Comparison of ENCODE assay signal across 26 cellular contexts in the genomic region with DNA sequence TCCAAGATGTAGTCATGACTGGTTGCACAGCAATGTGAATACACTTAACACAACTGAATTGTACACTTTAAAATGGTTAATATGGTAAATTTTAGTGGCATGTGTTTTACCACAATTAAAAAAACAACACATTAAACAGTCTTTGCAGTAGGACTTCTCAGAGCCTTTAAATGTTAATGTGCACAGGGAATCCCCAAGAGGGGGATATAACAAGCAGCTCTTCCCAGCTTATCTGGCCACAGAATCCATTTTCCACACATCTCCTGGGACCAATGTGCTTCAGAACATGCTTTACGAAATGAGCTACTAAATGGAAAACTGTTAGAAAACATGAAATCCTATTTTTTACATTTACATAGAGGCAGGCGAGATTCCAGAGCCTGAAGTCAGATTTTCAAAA. TPM values are rescaled to one million over a fixed set of nuclear protein-coding genes. Genes with fewer than 3 reads are reported as not detected.
A peak's percentile ranks its signal among the peaks of the same experiment; 100 is the strongest.
DNase-seq lines count a peak whose midpoint lies in the region; ATAC-seq, FAIRE-seq and TF ChIP-seq lines count a peak whose summit lies in the region.
"Had no signal": no experiment of that assay in that cellular context is flagged by ENCODE, and none has a peak within 500 bp of the region (broad histone marks: within the 10 kb centered on the region; RNA-seq: fewer than 3 reads in every experiment).

No MANE protein-coding gene starts in this region.

- no peak for TF ChIP-seq RAD21 in K562 (CRISPR knock-in tag; conservative IDR thresholded peaks at IDR 0.05 in 1 of 2, IDR thresholded peaks at IDR 0.05 in 1 of 2)

- H3K4me1 ChIP-seq in left ventricle myocardium inferior (peaks cover 86% of the 10 kb centered on the region), right atrium auricular region (peaks cover 0 to 62% of the 10 kb centered on the region in 2 donors), K562 (replicated peaks in 1 of 2; ENCODE audit: control insufficient read depth in 2 of 2, insufficient read depth in 2 of 2, low read length in 2 of 2) (peaks cover 0 to 3% of the 10 kb centered on the region in 2 experiments; a peak in 1 of 5 replicates), gastrocnemius medialis (no peaks in the 10 kb centered on the region)

- H3K4me3 ChIP-seq in left ventricle myocardium inferior, result no peak overlapping the region
- no peak overlapping the region for H3K4me3 ChIP-seq in right atrium auricular region
- no peak overlapping the region for H3K4me3 ChIP-seq in K562
- no peak overlapping the region for H3K4me3 ChIP-seq in gastrocnemius medialis
- H3K4me3 ChIP-seq: BLaER1, MG63, Peyer's patch, SJSA1 had no signal

- no peaks in the 10 kb centered on the region for H3K79me2 ChIP-seq in K562 (ENCODE audit: control insufficient read depth, insufficient read depth, low read length)

- no peaks in the 10 kb centered on the region for H3K27me3 Mint-ChIP-seq in activated CD4-positive, alpha-beta T cell treated with anti-CD3 and anti-CD28 coated beads for 36 hours

- POLR2A ChIA-PET in activated CD4-positive, alpha-beta T cell treated with anti-CD3 and anti-CD28 coated beads for 36 hours (lab: Charles Lee), result interaction anchor here (1.0 kb wide), 1 partner anchor 187 kb away, joined by 3 read pairs; no protein-coding TSS in a partner anchor
- POLR2A ChIA-PET in K562 (lab: Yijun Ruan, JAX) (no interaction called here), GM10248 (lab: Yijun Ruan, JAX) (no interaction called here)

- H3K36me3 ChIP-seq in left ventricle myocardium inferior, result no peaks in the 10 kb centered on the region
- H3K36me3 ChIP-seq in right atrium auricular region, result no peaks in the 10 kb centered on the region
- no peaks in the 10 kb centered on the region for H3K36me3 ChIP-seq in K562 (ENCODE audit: control insufficient read depth, insufficient read depth, low read length)
- H3K36me3 ChIP-seq in gastrocnemius medialis, result no peaks in the 10 kb centered on the region
- H3K36me3 ChIP-seq: Peyer's patch, SJSA1 had no signal

- H3K4me1 Mint-ChIP-seq in activated CD4-positive, alpha-beta T cell treated with anti-CD3 and anti-CD28 coated beads for 36 hours, result peaks cover 97% of the 10 kb centered on the region

- TF ChIP-seq CTCF in left ventricle myocardium inferior (IDR thresholded peaks at IDR 0.05; ENCODE audit: borderline replicate concordance), result no peak
- no peak for TF ChIP-seq CTCF in right atrium auricular region (IDR thresholded peaks at IDR 0.05)
- no peak for TF ChIP-seq CTCF in K562 (IDR thresholded peaks at IDR 0.05 in 2 of 3, conservative IDR thresholded peaks at IDR 0.05 in 1 of 3; ENCODE audit: insufficient read depth in 2 of 3, low read depth in 1 of 3, low read length in 3 of 3)
- TF ChIP-seq CTCF in gastrocnemius medialis (IDR thresholded peaks at IDR 0.05 in 4 of 5, conservative IDR thresholded peaks at IDR 0.05 in 1 of 5), result no peak
- no peak for TF ChIP-seq CTCF in GM10248 (IDR thresholded peaks at IDR 0.05; ENCODE audit: control extremely low read depth, extremely low read depth, low read depth, missing control alignments)

- in situ Hi-C loops in K562 (cut with MboI), result no loop called here
- in situ Hi-C loops in gastrocnemius medialis (cut with MboI; ENCODE audit: low sequenced_read_pairs in 4 of 4), result no loop called here

- H3K9ac ChIP-seq in K562 (ENCODE audit: insufficient read depth in 1 of 2, low read depth in 2 of 2, low read length in 2 of 2), result no peak overlapping the region
- H3K9ac ChIP-seq: BLaER1 had no signal

- intact Hi-C loops in activated CD4-positive, alpha-beta T cell treated with anti-CD3 and anti-CD28 coated beads for 36 hours (cut with DNase I, micrococcal nuclease), result no loop called here
- intact Hi-C loops in left ventricle myocardium inferior (cut with micrococcal nuclease), result no loop called here
- intact Hi-C loops in K562 (cut with micrococcal nuclease), result no loop called here
- intact Hi-C loops in gastrocnemius medialis (cut with DNase I; ENCODE audit: low total_unique reads), result no loop called here

- TF ChIP-seq POLR2A in K562 (conservative IDR thresholded peaks at IDR 0.05), result no peak
- no peak for TF ChIP-seq POLR2A in gastrocnemius medialis (IDR thresholded peaks at IDR 0.05)

- H3K36me3 Mint-ChIP-seq in activated CD4-positive, alpha-beta T cell treated with anti-CD3 and anti-CD28 coated beads for 36 hours (ENCODE audit: low read depth), result peaks cover 57% of the 10 kb centered on the region

- no peak overlapping the region for H2AFZ ChIP-seq in K562 (ENCODE audit: low read depth, low read length)

- TF ChIP-seq EP300 in K562 (IDR thresholded peaks at IDR 0.05; ENCODE audit: low read length), result no peak

- no peak for FAIRE-seq in K562 (lab: Jason Lieb, UNC)
- FAIRE-seq: G401.6, GM18507, GM19239 had no signal

- peak overlapping the region; percentile 1 for H3K27ac Mint-ChIP-seq in activated CD4-positive, alpha-beta T cell treated with anti-CD3 and anti-CD28 coated beads for 36 hours
- H3K27ac Mint-ChIP-seq: CD8-positive, alpha-beta T cell had no signal

- no peaks in the 10 kb centered on the region for H3K9me1 ChIP-seq in K562 (ENCODE audit: control insufficient read depth, insufficient read depth, low read length)

- H4K20me1 ChIP-seq in K562 (replicated peaks; ENCODE audit: control insufficient read depth, insufficient read depth, low read length), result no peaks in the 10 kb centered on the region

- no peak for DNase-seq in activated CD4-positive, alpha-beta T cell treated with anti-CD3 and anti-CD28 coated beads for 36 hours
- no peak for DNase-seq in activated CD4-positive, alpha-beta T cell treated with anti-CD3 and anti-CD28 coated beads for 48 hours
- no peak for DNase-seq in left ventricle myocardium inferior
- DNase-seq in right atrium auricular region (ENCODE audit: low spot score), result no peak
- DNase-seq in K562 (ENCODE audit: extremely low read depth in 1 of 4, low spot score in 3 of 4), result no peak
- DNase-seq in gastrocnemius medialis, result no peak
- no peak for DNase-seq in islet precursor cell
- DNase-seq in GM10248 (ENCODE audit: extremely low spot score), result no peak
- DNase-seq: ACHN; Calu3; CD8-positive, alpha-beta T cell; DMS153; GOT3; Kasumi-1; MG63; NCI-H1417 treated with DMSO at 0.1 percent for 48 hours; NCI-H187; NCI-H446; NCI-H526; Peyer's patch had no signal

- H3K9me3 ChIP-seq in left ventricle myocardium inferior (replicated peaks) (no peaks in the 10 kb centered on the region), right atrium auricular region (no peaks in the 10 kb centered on the region), K562 (replicated peaks; ENCODE audit: control insufficient read depth, insufficient read depth, low read depth, low read length) (no peaks in the 10 kb centered on the region), gastrocnemius medialis (no peaks in the 10 kb centered on the region)
- H3K9me3 ChIP-seq: BLaER1, MG63, Peyer's patch, SJSA1 had no signal

- H3K27me3 ChIP-seq in left ventricle myocardium inferior (ENCODE audit: low read depth) (no peaks in the 10 kb centered on the region), right atrium auricular region (no peaks in the 10 kb centered on the region), K562 (ENCODE audit: control insufficient read depth in 2 of 2, insufficient read depth in 2 of 2, low read length in 2 of 2) (peaks cover 0 to 19% of the 10 kb centered on the region in 2 experiments; a peak in 2 of 5 replicates), gastrocnemius medialis (no peaks in the 10 kb centered on the region)
- H3K27me3 ChIP-seq: BLaER1, MG63, Peyer's patch, SJSA1 had no signal

- no peak overlapping the region for H3K4me3 Mint-ChIP-seq in activated CD4-positive, alpha-beta T cell treated with anti-CD3 and anti-CD28 coated beads for 36 hours
- H3K4me3 Mint-ChIP-seq: CD8-positive, alpha-beta T cell had no signal

- no peak overlapping the region for H3K4me2 ChIP-seq in K562 (ENCODE audit: insufficient read depth, low read length)
- H3K4me2 ChIP-seq: BLaER1 had no signal

- no TSS peak for BruUV-seq in K562 (replicated peaks; lab: Mats Ljungman, UMichigan)

- H3K27ac ChIP-seq in left ventricle myocardium inferior (replicated peaks) (peak overlapping the region; percentile 31), right atrium auricular region (no peak overlapping the region), K562 (ENCODE audit: extremely low read depth, low read depth, low read length) (no peak overlapping the region), gastrocnemius medialis (peak overlapping the region in 3 of 4 donors; percentile 16 to 26 (median 20))
- H3K27ac ChIP-seq: 22Rv1, BLaER1, Peyer's patch, SJSA1 had no signal

- WGBS in K562 (ENCODE audit: insufficient coverage, low coverage, missing lambda C conversion rate), result 21% methylated on average over 2 of the region's 2 CpGs

- H3K9me3 Mint-ChIP-seq in activated CD4-positive, alpha-beta T cell treated with anti-CD3 and anti-CD28 coated beads for 36 hours (ENCODE audit: low read depth), result no peaks in the 10 kb centered on the region
- H3K9me3 Mint-ChIP-seq: CD8-positive, alpha-beta T cell had no signal

- ATAC-seq in activated CD4-positive, alpha-beta T cell treated with anti-CD3 and anti-CD28 coated beads for 36 hours, result no peak
- ATAC-seq in K562 (no peak), gastrocnemius medialis (peak in 1 of 2 donors; percentile 30)
- ATAC-seq: CD8-positive, alpha-beta T cell had no signal

- CTCF ChIA-PET in activated CD4-positive, alpha-beta T cell treated with anti-CD3 and anti-CD28 coated beads for 36 hours (lab: Charles Lee), result interaction anchor here (1.0 to 1.6 kb wide), 3 partner anchors 9 to 120 kb away, joined by 3 to 5 read pairs (median 3); no protein-coding TSS in a partner anchor
- CTCF ChIA-PET in K562 (lab: Yijun Ruan, JAX; ENCODE audit: low intra/inter-chr PET ratio) (no interaction called here), GM10248 (lab: Yijun Ruan, JAX) (interaction anchor here (0.8 to 4.0 kb wide), 6 partner anchors 9 to 119 kb away, joined by 3 to 24 read pairs (median 3); a partner anchor contains a TSS)

RNA-seq across cellular contexts. Expression of a gene that starts 44.5 kb away (rescaled TPM):
- total RNA-seq in activated CD4-positive, alpha-beta T cell treated with anti-CD3 and anti-CD28 coated beads for 36 hours, result 100 to 1,000 TPM; 345 to 504 TPM
- total RNA-seq in left ventricle myocardium inferior, result 46.3 TPM
- total RNA-seq in right atrium auricular region, result 10 to 100 TPM; 78.9 to 98.7 TPM
- total RNA-seq in K562 (2011; cell fraction: chromatin; rRNA removed; ENCODE audit: low replicate concordance), result 20.4 and 46.1 TPM in 2 replicates
- total RNA-seq in K562 (2011; cell fraction: nucleolus; rRNA removed), result 7.3 and 8.3 TPM in 2 replicates
- total RNA-seq in K562 (2011; cell fraction: nucleoplasm; rRNA removed), result 14.1 and 17.6 TPM in 2 replicates
- total RNA-seq in K562 (2014; rRNA removed), result 14.6 and 17.5 TPM in 2 replicates
- total RNA-seq in K562 (2014; rRNA removed; fragmentation: Illumina TruSeq; extraction: Trizol), result 10.1 and 10.3 TPM in 2 replicates
- total RNA-seq in K562 (2015; rRNA removed; fragmentation: Illumina TruSeq; extraction: Trizol), result 6.8 and 6.9 TPM in 2 replicates
- 15.7 and 19.0 TPM in 2 replicates for total RNA-seq in K562 (2021)
- 5.0 and 11.4 TPM in 2 replicates for polyA plus RNA-seq in K562 (2011; rRNA removed)
- 5.9 and 12.4 TPM in 2 replicates for polyA plus RNA-seq in K562 (2011; cell fraction: cytosol; rRNA removed)
- 12.5 and 27.3 TPM in 2 replicates for polyA plus RNA-seq in K562 (2011; cell fraction: nucleus; rRNA removed)
- polyA plus RNA-seq in K562 (2012), result 10.0 and 31.4 TPM in 2 replicates
- polyA plus RNA-seq in K562 (2014; fragmentation: Illumina TruSeq; extraction: Trizol), result 16.3 and 22.1 TPM in 2 replicates
- polyA plus RNA-seq in K562 (2014; fragmentation: Nextera tagmentation; extraction: Ambion mirVana), result 1 to 10 TPM; 2.9 to 5.0 TPM
- polyA plus RNA-seq in K562 (2014; rRNA removed), result 7.1 and 19.3 TPM in 2 replicates
- polyA minus RNA-seq in K562 (2011; rRNA and poly(A)+ RNA removed), result 12.6 and 20.7 TPM in 2 replicates
- polyA minus RNA-seq in K562 (2011; cell fraction: cytosol; rRNA and poly(A)+ RNA removed), result 14.2 and 18.1 TPM in 2 replicates
- 13.3 and 14.9 TPM in 2 replicates for polyA minus RNA-seq in K562 (2011; cell fraction: nucleus; rRNA and poly(A)+ RNA removed)
- 10 to 100 TPM in 3 of 4 donors, 1 to 10 TPM in 1; 9.2 to 36.8 (median 17.0) TPM for total RNA-seq in gastrocnemius medialis

Comparison
In these comparisons a context has a peak if more than half of its experiments do, and no peak if none do; other contexts are left out.
1. H3K27ac ChIP-seq: peak in left ventricle myocardium inferior (single experiment) and gastrocnemius medialis (3 of 4); none in right atrium auricular region (0 of 2) and K562 (single experiment).